Comparison of ENCODE assay signal across 17 cellular contexts in the genomic region with DNA sequence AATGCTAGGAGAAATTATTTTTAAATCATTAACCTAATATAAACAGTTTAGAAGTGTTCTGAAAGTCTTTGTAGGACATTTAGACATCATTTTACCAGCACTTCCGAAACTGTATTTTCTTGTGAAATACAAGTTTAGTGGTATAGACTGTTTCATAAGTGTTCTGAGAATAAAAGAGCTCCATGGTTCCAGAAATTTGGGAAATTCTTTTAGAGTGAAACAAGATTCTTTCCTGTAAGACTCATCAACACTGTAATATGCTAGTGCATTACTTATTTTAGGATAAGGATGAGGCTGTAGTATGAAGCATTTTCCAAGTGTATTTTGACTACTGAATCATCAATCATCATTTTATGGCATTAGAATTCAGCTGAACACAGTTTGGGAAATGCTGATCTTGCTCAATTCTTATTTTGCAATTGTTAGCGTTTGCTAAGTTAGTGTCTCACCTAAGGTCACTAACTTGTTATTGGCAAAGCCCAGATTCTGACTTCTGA.
DNase-seq lines count a peak whose midpoint lies in the region; ATAC-seq and TF ChIP-seq lines count a peak whose summit lies in the region.
"Had no signal": no experiment of that assay in that cellular context is flagged by ENCODE, and none has a peak within 500 bp of the region (broad histone marks: within the 10 kb centered on the region; RNA-seq: fewer than 3 reads in every experiment).

No MANE protein-coding gene starts in this region.

- TF ChIP-seq POLR2A in breast epithelium (IDR thresholded peaks at IDR 0.05) = no peak
- no peak for TF ChIP-seq POLR2A in upper lobe of left lung (IDR thresholded peaks at IDR 0.05)
- no peak for TF ChIP-seq POLR2A in vagina (IDR thresholded peaks at IDR 0.05)

- H3K36me3 ChIP-seq in breast epithelium (peaks cover 5% of the 10 kb centered on the region), brain microvascular endothelial cell (replicated peaks) (peaks cover under 1% of the 10 kb centered on the region), upper lobe of left lung (peaks cover 9 to 65% (median 23%) of the 10 kb centered on the region in 4 donors), vagina (peaks cover 0 to 37% of the 10 kb centered on the region in 2 donors)

- in situ Hi-C loops in brain microvascular endothelial cell (cut with HindIII; ENCODE audit: low pct_ligation_motif_present, low sequenced_read_pairs) = no loop called here

- ATAC-seq in upper lobe of left lung (ENCODE audit: low FRiP score in 2 of 2) = peak; percentile 37 to 52
- ATAC-seq: T-cell had no signal

- no peaks in the 10 kb centered on the region for H3K4me1 ChIP-seq in breast epithelium
- peaks cover 0 to 9% (median 5%) of the 10 kb centered on the region in 4 donors for H3K4me1 ChIP-seq in upper lobe of left lung
- H3K4me1 ChIP-seq in vagina = peaks cover 12% of the 10 kb centered on the region
- H3K4me1 ChIP-seq: psoas muscle had no signal

- DNase-seq in MCF 10A (ENCODE audit: unreplicated experiment) = peak; percentile 90
- no peak for DNase-seq in breast epithelium (ENCODE audit: low spot score in 2 of 2)
- DNase-seq in brain microvascular endothelial cell = peak; percentile 13
- DNase-seq in kidney tubule cell (ENCODE audit: low spot score) = peak; percentile 12
- no peak for DNase-seq in upper lobe of left lung
- no peak for DNase-seq in vagina (ENCODE audit: extremely low spot score in 2 of 2)
- DNase-seq in activated CD4-positive, alpha-beta T cell treated with anti-CD3 and anti-CD28 coated beads, Interleukin-2, amount 10 ng/mL, durations not matched to agents 7 days and 5 days = no peak
- DNase-seq in activated effector memory CD4-positive, alpha-beta T cell treated with Interleukin-2 at 50 U/mL for 16 hours = no peak
- DNase-seq: activated CD4-positive, alpha-beta memory T cell treated with anti-CD3 and anti-CD28 coated beads, Interleukin-2, amount 10 ng/mL, durations not matched to agents 7 days and 5 days; activated naive CD4-positive, alpha-beta T cell treated with anti-CD3 and anti-CD28 coated beads for 36 hours; AML-193; hippocampal formation; NCI-H1694; psoas muscle; T-cell; testis had no signal

- TF ChIP-seq CTCF in MCF 10A (IDR thresholded peaks at IDR 0.05; ENCODE audit: unreplicated experiment) (no peak), breast epithelium (IDR thresholded peaks at IDR 0.05) (no peak), brain microvascular endothelial cell (IDR thresholded peaks at IDR 0.05; ENCODE audit: low read depth, low read length, missing control alignments) (no peak), upper lobe of left lung (IDR thresholded peaks at IDR 0.05) (no peak), vagina (IDR thresholded peaks at IDR 0.05) (no peak)

- no peaks in the 10 kb centered on the region for H3K27me3 ChIP-seq in breast epithelium
- no peaks in the 10 kb centered on the region for H3K27me3 ChIP-seq in brain microvascular endothelial cell (replicated peaks)
- no peaks in the 10 kb centered on the region for H3K27me3 ChIP-seq in upper lobe of left lung
- H3K27me3 ChIP-seq in vagina = no peaks in the 10 kb centered on the region
- H3K27me3 ChIP-seq: testis had no signal

- TF ChIP-seq EP300 in upper lobe of left lung (IDR thresholded peaks at IDR 0.05) = no peak

- H3K27ac Mint-ChIP-seq in MCF 10A (ENCODE audit: low read depth, unreplicated experiment) = peak overlapping the region; percentile 69
- H3K27ac Mint-ChIP-seq in activated CD4-positive, alpha-beta T cell treated with anti-CD3 and anti-CD28 coated beads, Interleukin-2, amount 10 ng/mL, durations not matched to agents 7 days and 5 days = no peak overlapping the region
- H3K27ac Mint-ChIP-seq: activated CD4-positive, alpha-beta memory T cell treated with anti-CD3 and anti-CD28 coated beads, Interleukin-2, amount 10 ng/mL, durations not matched to agents 7 days and 5 days; activated naive CD4-positive, alpha-beta T cell treated with anti-CD3 and anti-CD28 coated beads for 36 hours; mesothelial cell of epicardium; T-cell had no signal

- no peaks in the 10 kb centered on the region for H3K9me3 Mint-ChIP-seq in MCF 10A (ENCODE audit: unreplicated experiment)
- no peaks in the 10 kb centered on the region for H3K9me3 Mint-ChIP-seq in activated CD4-positive, alpha-beta T cell treated with anti-CD3 and anti-CD28 coated beads, Interleukin-2, amount 10 ng/mL, durations not matched to agents 7 days and 5 days
- H3K9me3 Mint-ChIP-seq: activated CD4-positive, alpha-beta memory T cell treated with anti-CD3 and anti-CD28 coated beads, Interleukin-2, amount 10 ng/mL, durations not matched to agents 7 days and 5 days; activated naive CD4-positive, alpha-beta T cell treated with anti-CD3 and anti-CD28 coated beads for 36 hours; mesothelial cell of epicardium; T-cell had no signal

- peaks cover 22% of the 10 kb centered on the region for H3K4me1 Mint-ChIP-seq in MCF 10A (ENCODE audit: insufficient read depth, unreplicated experiment)
- peaks cover 4% of the 10 kb centered on the region for H3K4me1 Mint-ChIP-seq in activated CD4-positive, alpha-beta T cell treated with anti-CD3 and anti-CD28 coated beads, Interleukin-2, amount 10 ng/mL, durations not matched to agents 7 days and 5 days
- H3K4me1 Mint-ChIP-seq: mesothelial cell of epicardium had no signal

- no peaks in the 10 kb centered on the region for H3K9me3 ChIP-seq in breast epithelium
- H3K9me3 ChIP-seq in upper lobe of left lung = no peaks in the 10 kb centered on the region
- H3K9me3 ChIP-seq in vagina = no peaks in the 10 kb centered on the region
- H3K9me3 ChIP-seq: psoas muscle, testis had no signal

- no peak overlapping the region for H3K4me3 Mint-ChIP-seq in MCF 10A (ENCODE audit: unreplicated experiment)
- no peak overlapping the region for H3K4me3 Mint-ChIP-seq in activated CD4-positive, alpha-beta T cell treated with anti-CD3 and anti-CD28 coated beads, Interleukin-2, amount 10 ng/mL, durations not matched to agents 7 days and 5 days
- H3K4me3 Mint-ChIP-seq: activated CD4-positive, alpha-beta memory T cell treated with anti-CD3 and anti-CD28 coated beads, Interleukin-2, amount 10 ng/mL, durations not matched to agents 7 days and 5 days; activated naive CD4-positive, alpha-beta T cell treated with anti-CD3 and anti-CD28 coated beads for 36 hours; mesothelial cell of epicardium; T-cell had no signal

- H3K4me3 ChIP-seq in breast epithelium (no peak overlapping the region), brain microvascular endothelial cell (ENCODE audit: low read depth, low read length) (no peak overlapping the region), upper lobe of left lung (no peak overlapping the region), vagina (no peak overlapping the region)
- H3K4me3 ChIP-seq: psoas muscle, testis had no signal

- POLR2A ChIA-PET in MCF 10A (lab: Yijun Ruan, JAX) = interaction anchor here (0.6 to 2.8 kb wide), 18 partner anchors 8 to 151 kb away, joined by 3 to 25 read pairs (median 4); partner anchors contain the start of genes CEP350 and TOR1AIP1
- POLR2A ChIA-PET in activated CD4-positive, alpha-beta T cell treated with anti-CD3 and anti-CD28 coated beads, Interleukin-2, amount 10 ng/mL, durations not matched to agents 7 days and 5 days (lab: Charles Lee) = no interaction called here

- no peaks in the 10 kb centered on the region for H3K27me3 Mint-ChIP-seq in MCF 10A (ENCODE audit: insufficient read depth, unreplicated experiment)
- no peaks in the 10 kb centered on the region for H3K27me3 Mint-ChIP-seq in activated CD4-positive, alpha-beta T cell treated with anti-CD3 and anti-CD28 coated beads, Interleukin-2, amount 10 ng/mL, durations not matched to agents 7 days and 5 days
- H3K27me3 Mint-ChIP-seq: activated CD4-positive, alpha-beta memory T cell treated with anti-CD3 and anti-CD28 coated beads, Interleukin-2, amount 10 ng/mL, durations not matched to agents 7 days and 5 days; T-cell had no signal

- H3K36me3 Mint-ChIP-seq in MCF 10A (ENCODE audit: insufficient read depth, unreplicated experiment) = peaks cover 52% of the 10 kb centered on the region
- H3K36me3 Mint-ChIP-seq in activated CD4-positive, alpha-beta T cell treated with anti-CD3 and anti-CD28 coated beads, Interleukin-2, amount 10 ng/mL, durations not matched to agents 7 days and 5 days (ENCODE audit: low read depth) = peaks cover 30% of the 10 kb centered on the region

- BruUV-seq in MCF 10A (replicated peaks; lab: Mats Ljungman, UMichigan) = no TSS peak

- H3K27ac ChIP-seq in breast epithelium (no peak overlapping the region), brain microvascular endothelial cell (peak overlapping the region; percentile 44), upper lobe of left lung (peak overlapping the region in 1 of 4 donors; percentile 8), vagina (no peak overlapping the region)
- H3K27ac ChIP-seq: psoas muscle, testis had no signal

- CTCF ChIA-PET in MCF 10A (lab: Yijun Ruan, JAX) = interaction anchor here (0.6 to 2.4 kb wide), 3 partner anchors 151 to 161 kb away, joined by 3 to 10 read pairs (median 3); no protein-coding TSS in a partner anchor
- CTCF ChIA-PET in activated CD4-positive, alpha-beta T cell treated with anti-CD3 and anti-CD28 coated beads, Interleukin-2, amount 10 ng/mL, durations not matched to agents 7 days and 5 days (lab: Charles Lee) = no interaction called here

- intact Hi-C loops in MCF 10A (cut with micrococcal nuclease) (loop anchor here (2.0 to 5.0 kb wide), 3 partner anchors 73 to 146 kb away; partner anchors contain the start of genes CEP350 and TOR1AIP1), breast epithelium (cut with DNase I; ENCODE audit: low total_unique reads) (no loop called here), vagina (cut with DNase I) (no loop called here)

- WGBS in upper lobe of left lung, 2 donors = 34 to 52% methylated on average over 2 of the region's 2 CpGs

Comparison
In these comparisons a context has a peak if more than half of its experiments do, and no peak if none do; other contexts are left out.
1. DNase-seq: peak in MCF 10A (single experiment), brain microvascular endothelial cell (single experiment) and kidney tubule cell (single experiment); none in breast epithelium (0 of 2), upper lobe of left lung (0 of 2), vagina (0 of 2), activated CD4-positive, alpha-beta T cell treated with anti-CD3 and anti-CD28 coated beads, Interleukin-2, amount 10 ng/mL, durations not matched to agents 7 days and 5 days (single experiment) and activated effector memory CD4-positive, alpha-beta T cell treated with Interleukin-2 at 50 U/mL for 16 hours (single experiment).